1 cellular context compared by ENCODE assay signal in the genomic region with DNA sequence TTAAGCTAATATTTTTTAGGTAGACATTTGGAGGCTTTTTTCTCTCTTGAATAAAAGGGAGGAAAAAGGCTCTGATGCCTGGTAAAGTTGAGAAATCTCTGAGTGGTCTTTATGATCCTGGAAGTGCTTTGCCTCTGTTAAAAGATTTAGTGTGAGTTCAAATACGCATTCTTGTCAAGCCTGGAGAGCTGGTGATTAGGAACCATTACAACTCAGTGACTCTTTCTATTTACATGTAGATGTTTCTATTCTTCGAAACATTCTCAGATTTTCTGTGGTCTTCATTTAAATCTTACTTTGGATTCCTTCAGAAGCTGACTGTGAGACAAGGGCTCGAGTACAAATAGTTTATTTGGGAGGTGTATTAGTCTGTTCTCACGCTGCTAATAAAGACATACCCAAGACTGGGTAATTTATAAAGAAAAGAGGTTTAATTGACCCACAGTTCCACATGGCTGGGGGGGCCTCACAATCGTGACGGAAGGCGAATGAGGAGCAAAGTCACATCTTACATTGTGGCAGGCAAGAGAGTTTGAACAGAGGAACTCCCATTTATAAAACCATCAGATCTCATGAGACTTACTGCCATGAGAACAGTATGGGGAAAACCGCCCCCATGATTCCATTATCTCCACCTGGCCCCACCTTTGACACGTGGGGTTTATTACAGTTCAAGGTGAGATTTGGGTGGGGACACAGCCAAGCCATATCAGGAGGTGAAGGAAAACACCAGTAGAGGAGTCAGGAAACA.
TF ChIP-seq lines count a peak whose summit lies in the region.

No MANE protein-coding gene starts in this region.

TF ChIP-seq in HCT116, 20 proteins besides CTCF, POLR2A, EP300 and RAD21:
- no peak for TF ChIP-seq EZH2phosphoT487 (IDR thresholded peaks at IDR 0.05; ENCODE audit: borderline replicate concordance)
- TF ChIP-seq CEBPB (IDR thresholded peaks at IDR 0.05; ENCODE audit: low read depth): no peak
- TF ChIP-seq, protein P1, sequence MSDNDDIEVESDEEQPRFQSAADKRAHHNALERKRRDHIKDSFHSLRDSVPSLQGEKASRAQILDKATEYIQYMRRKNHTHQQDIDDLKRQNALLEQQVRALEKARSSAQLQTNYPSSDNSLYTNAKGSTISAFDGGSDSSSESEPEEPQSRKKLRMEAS (IDR thresholded peaks at IDR 0.05): no peak
TF ChIP-seq in HCT116: peak in this region for 0.
